Comparison of ENCODE assay signal across 17 cellular contexts in genomic region chr1:165068716-165069115, GRCh38.
DNase-seq lines count a peak whose midpoint lies in the region; ATAC-seq and TF ChIP-seq lines count a peak whose summit lies in the region.
"Had no signal": no experiment of that assay in that cellular context is flagged by ENCODE, and none has a peak within 500 bp of the region (broad histone marks: within the 10 kb centered on the region; RNA-seq: fewer than 3 reads in every experiment).

No MANE protein-coding gene starts in this region.

- H3K4me3 ChIP-seq in endodermal cell (ENCODE audit: low read length) (no peak overlapping the region), osteoblast (ENCODE audit: insufficient read depth, low read length) (no peak overlapping the region)
- H3K4me3 ChIP-seq: testis had no signal

- CTCF ChIA-PET in activated CD4-positive, alpha-beta memory T cell treated with anti-CD3 and anti-CD28 coated beads for 36 hours (lab: Charles Lee), result no interaction called here

- no peaks in the 10 kb centered on the region for H3K9me3 Mint-ChIP-seq in endodermal cell
- H3K9me3 Mint-ChIP-seq in activated CD4-positive, alpha-beta memory T cell treated with anti-CD3 and anti-CD28 coated beads for 36 hours, result peaks cover 2% of the 10 kb centered on the region
- H3K9me3 Mint-ChIP-seq in T-helper 2 cell treated with Interferon-gamma antibody and Interleukin-4, amounts not matched to agents 5 μg/mL and 100 μg/mL, for 36 hours, result no peaks in the 10 kb centered on the region
- H3K9me3 Mint-ChIP-seq: T-helper 1 cell treated with Interleukin-12 subunit alpha and Interleukin-12 subunit beta and Interleukin-4 antibody, amounts not matched to agents 30 μg/mL and 1 μg/mL, for 36 hours had no signal

- H3K36me3 ChIP-seq in endodermal cell (ENCODE audit: control insufficient read depth, insufficient read depth, low read length), result no peaks in the 10 kb centered on the region
- no peaks in the 10 kb centered on the region for H3K36me3 ChIP-seq in osteoblast (ENCODE audit: insufficient read depth, low read length)

- H3K4me1 Mint-ChIP-seq in endodermal cell, result peaks cover 7% of the 10 kb centered on the region
- no peaks in the 10 kb centered on the region for H3K4me1 Mint-ChIP-seq in activated CD4-positive, alpha-beta memory T cell treated with anti-CD3 and anti-CD28 coated beads for 36 hours (ENCODE audit: low read depth)
- no peaks in the 10 kb centered on the region for H3K4me1 Mint-ChIP-seq in T-helper 2 cell treated with Interferon-gamma antibody and Interleukin-4, amounts not matched to agents 5 μg/mL and 100 μg/mL, for 36 hours (ENCODE audit: low read depth)

- H3K9ac ChIP-seq in endodermal cell (ENCODE audit: extremely low read depth, low read length, poor library complexity, severe bottlenecking), result no peak overlapping the region
- H3K9ac ChIP-seq: KMS-11 had no signal

- no peak overlapping the region for H3K4me2 ChIP-seq in osteoblast (ENCODE audit: insufficient read depth, low read length)
- H3K4me2 ChIP-seq: KMS-11 had no signal

- H3K27ac Mint-ChIP-seq in endodermal cell, result no peak overlapping the region
- H3K27ac Mint-ChIP-seq in activated CD4-positive, alpha-beta memory T cell treated with anti-CD3 and anti-CD28 coated beads for 36 hours, result no peak overlapping the region
- H3K27ac Mint-ChIP-seq in T-helper 2 cell treated with Interferon-gamma antibody and Interleukin-4, amounts not matched to agents 5 μg/mL and 100 μg/mL, for 36 hours, result no peak overlapping the region
- H3K27ac Mint-ChIP-seq: T-helper 1 cell treated with Interleukin-12 subunit alpha and Interleukin-12 subunit beta and Interleukin-4 antibody, amounts not matched to agents 30 μg/mL and 1 μg/mL, for 36 hours had no signal

- H3K27me3 ChIP-seq in endodermal cell (ENCODE audit: control insufficient read depth, insufficient read depth, low read length, poor library complexity, severe bottlenecking) (no peaks in the 10 kb centered on the region), osteoblast (ENCODE audit: insufficient read depth, low read length) (no peaks in the 10 kb centered on the region)
- H3K27me3 ChIP-seq: testis had no signal

- POLR2A ChIA-PET in activated CD4-positive, alpha-beta memory T cell treated with anti-CD3 and anti-CD28 coated beads for 36 hours (lab: Charles Lee), result no interaction called here

- 85 to 90% methylated on average over 4 to 5 of the region's 5 CpGs for WGBS in endodermal cell (ENCODE audit: insufficient coverage in 1 of 2, insufficient read length in 1 of 2), 2 experiments

- H3K36me3 Mint-ChIP-seq in endodermal cell (ENCODE audit: low read depth), result no peaks in the 10 kb centered on the region
- H3K36me3 Mint-ChIP-seq in activated CD4-positive, alpha-beta memory T cell treated with anti-CD3 and anti-CD28 coated beads for 36 hours, result no peaks in the 10 kb centered on the region
- no peaks in the 10 kb centered on the region for H3K36me3 Mint-ChIP-seq in T-helper 2 cell treated with Interferon-gamma antibody and Interleukin-4, amounts not matched to agents 5 μg/mL and 100 μg/mL, for 36 hours (ENCODE audit: low read depth)

- no peak overlapping the region for H3K4me3 Mint-ChIP-seq in endodermal cell
- H3K4me3 Mint-ChIP-seq in activated CD4-positive, alpha-beta memory T cell treated with anti-CD3 and anti-CD28 coated beads for 36 hours, result no peak overlapping the region
- no peak overlapping the region for H3K4me3 Mint-ChIP-seq in T-helper 2 cell treated with Interferon-gamma antibody and Interleukin-4, amounts not matched to agents 5 μg/mL and 100 μg/mL, for 36 hours
- H3K4me3 Mint-ChIP-seq: T-helper 1 cell treated with Interleukin-12 subunit alpha and Interleukin-12 subunit beta and Interleukin-4 antibody, amounts not matched to agents 30 μg/mL and 1 μg/mL, for 36 hours had no signal

- no peaks in the 10 kb centered on the region for H4K20me1 ChIP-seq in osteoblast (ENCODE audit: insufficient read depth, low read length)

- TF ChIP-seq CTCF in endodermal cell (conservative IDR thresholded peaks at IDR 0.05) (no peak), osteoblast (IDR thresholded peaks at IDR 0.05; ENCODE audit: extremely low read depth, low read depth, low read length) (no peak)

- H3K4me1 ChIP-seq in endodermal cell (ENCODE audit: control insufficient read depth, insufficient read depth, low read length) (no peaks in the 10 kb centered on the region), osteoblast (ENCODE audit: insufficient read depth, low read length) (no peaks in the 10 kb centered on the region)
- H3K4me1 ChIP-seq: testis had no signal

- no peak overlapping the region for H3K27ac ChIP-seq in endodermal cell (ENCODE audit: low read depth, low read length)
- no peak overlapping the region for H3K27ac ChIP-seq in osteoblast (ENCODE audit: low read depth, low read length)
- H3K27ac ChIP-seq: epithelial cell of prostate, KMS-11, testis had no signal

- H3K79me2 ChIP-seq in osteoblast (ENCODE audit: insufficient read depth, low read length), result no peaks in the 10 kb centered on the region

- no peak for ATAC-seq in GM18858 (IDR thresholded peaks at IDR 0.05; ENCODE audit: unreplicated experiment)
- ATAC-seq: left cardiac atrium had no signal

- intact Hi-C loops in activated CD4-positive, alpha-beta memory T cell treated with anti-CD3 and anti-CD28 coated beads for 36 hours (cut with micrococcal nuclease), result no loop called here

- no peaks in the 10 kb centered on the region for H3K27me3 Mint-ChIP-seq in endodermal cell (ENCODE audit: insufficient read depth)
- no peaks in the 10 kb centered on the region for H3K27me3 Mint-ChIP-seq in activated CD4-positive, alpha-beta memory T cell treated with anti-CD3 and anti-CD28 coated beads for 36 hours
- H3K27me3 Mint-ChIP-seq in T-helper 2 cell treated with Interferon-gamma antibody and Interleukin-4, amounts not matched to agents 5 μg/mL and 100 μg/mL, for 36 hours (ENCODE audit: low read depth), result no peaks in the 10 kb centered on the region

- DNase-seq in Daoy (ENCODE audit: low read depth), result peak; percentile 7
- peak; percentile 65 for DNase-seq in NCI-H2171 treated with DMSO at 0.1 percent for 48 hours (lab: John Stamatoyannopoulos, UW)
- peak; percentile 36 for DNase-seq in endodermal cell
- DNase-seq in nucleus accumbens (lab: John Stamatoyannopoulos, UW), result peak in 44 of 56 donors; percentile 3 to 78 (median 40)
- no peak for DNase-seq in activated CD4-positive, alpha-beta memory T cell treated with anti-CD3 and anti-CD28 coated beads for 36 hours
- no peak for DNase-seq in T-helper 2 cell treated with Interferon-gamma antibody and Interleukin-4, amounts not matched to agents 5 μg/mL and 100 μg/mL, for 36 hours (ENCODE audit: low spot score)
- no peak for DNase-seq in osteoblast (ENCODE audit: insufficient read length, low spot score, missing footprints)
- DNase-seq: activated CD4-positive, CD25-positive, alpha-beta regulatory T cell; amniotic stem cell; left cardiac atrium; NCI-H1092 treated with DMSO at 0.1 percent for 48 hours; NK-92 treated with Interleukin-12 subunit alpha and Interleukin-12 subunit beta, amount 100 ng/mL, for 24 hours; testis had no signal

- H3K9me3 ChIP-seq in endodermal cell (ENCODE audit: control insufficient read depth, low read length), result no peaks in the 10 kb centered on the region
- H3K9me3 ChIP-seq in osteoblast (ENCODE audit: low read depth, low read length), result no peaks in the 10 kb centered on the region
- H3K9me3 ChIP-seq: testis had no signal

- no peak overlapping the region for H2AFZ ChIP-seq in osteoblast (ENCODE audit: low read length)

Comparison
In these comparisons a context has a peak if more than half of its experiments do, and no peak if none do; other contexts are left out.
1. DNase-seq: peak in Daoy (single experiment), NCI-H2171 treated with DMSO at 0.1 percent for 48 hours (single experiment), endodermal cell (single experiment) and nucleus accumbens (44 of 56); none in activated CD4-positive, alpha-beta memory T cell treated with anti-CD3 and anti-CD28 coated beads for 36 hours (single experiment), T-helper 2 cell treated with Interferon-gamma antibody and Interleukin-4, amounts not matched to agents 5 μg/mL and 100 μg/mL, for 36 hours (single experiment) and osteoblast (single experiment).